ENCODE assay signal across 34 cellular contexts in genomic region chr20:52212943-52213342, GRCh38.
"Had no signal": no experiment of that assay in that cellular context is flagged by ENCODE, and none has a peak within 500 bp of the region (broad histone marks: within the 10 kb centered on the region; RNA-seq: fewer than 3 reads in every experiment).

No MANE protein-coding gene starts in this region.

- DNase-seq: Karpas-422, Kasumi-1, MG63, MM.1S, MV-4-11, NCI-H1048, NCI-H1092, NCI-H1092 treated with DMSO at 0.1 percent for 48 hours, NCI-H1105, NCI-H1105 treated with DMSO at 0.1 percent for 48 hours, NCI-H1417, NCI-H1417 treated with DMSO at 0.1 percent for 48 hours, NCI-H1436, NCI-H1436 treated with DMSO at 0.1 percent for 48 hours, NCI-H146, NCI-H1694, NCI-H1694 treated with DMSO at 0.1 percent for 48 hours, NCI-H187, NCI-H187 treated with DMSO at 0.1 percent for 48 hours, NCI-H1930, NCI-H2029, NCI-H2029 treated with DMSO at 0.1 percent for 48 hours, NCI-H2081, NCI-H2081 treated with DMSO at 0.1 percent for 48 hours, NCI-H2107, NCI-H2171, NCI-H2171 treated with DMSO at 0.1 percent for 48 hours, NCI-H2227 treated with DMSO at 0.1 percent for 48 hours, NCI-H226, NCI-H345, NCI-H446, NCI-H446 treated with DMSO at 0.1 percent for 48 hours, NCI-H510A, NCI-H510A treated with DMSO at 0.1 percent for 48 hours had no signal

- H3K4me3 ChIP-seq: MG63 had no signal

- H3K36me3 ChIP-seq: MG63 had no signal

- H3K9me3 ChIP-seq: MG63 had no signal
